1 cellular context compared by ENCODE assay signal in the genomic region with DNA sequence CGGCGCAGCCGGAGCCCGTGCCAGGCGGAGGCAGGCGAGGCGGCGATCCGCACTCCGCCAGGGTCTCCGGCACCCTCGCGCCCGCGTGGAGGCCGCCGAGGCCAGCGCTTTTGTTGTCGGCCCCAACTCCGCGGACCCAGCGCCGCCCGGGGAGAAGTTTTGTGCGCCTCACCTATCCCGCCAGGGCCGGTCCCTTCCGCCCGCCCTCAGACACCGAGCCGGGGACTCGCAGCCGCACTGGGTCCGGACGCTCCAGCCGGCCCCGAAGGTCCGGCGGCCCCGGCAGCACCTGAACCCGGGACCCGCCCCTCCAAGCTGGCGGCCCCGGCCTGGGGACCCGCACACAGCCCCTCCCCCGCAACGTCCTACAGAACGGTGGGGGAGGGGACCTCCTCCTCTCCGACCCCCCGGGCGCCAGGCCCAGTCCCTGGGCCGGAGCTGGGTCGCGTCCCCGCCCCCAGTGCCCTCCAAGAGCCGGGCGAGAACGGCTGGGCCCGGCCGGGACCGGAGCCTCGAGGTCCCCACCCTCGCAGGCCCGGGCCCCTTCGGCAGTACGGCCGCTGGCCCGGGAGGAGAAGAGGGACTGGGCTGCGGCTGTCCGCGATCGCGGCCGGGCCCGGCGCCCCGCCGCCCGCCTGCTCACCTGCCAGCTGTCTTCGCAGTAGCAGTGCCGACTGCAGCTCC.
A peak's percentile ranks its signal among the peaks of the same experiment; 100 is the strongest.
TF ChIP-seq lines count a peak whose summit lies in the region.

No MANE protein-coding gene starts in this region.

TF ChIP-seq in GM12878, 131 proteins besides CTCF, POLR2A, EP300 and RAD21 (continued from another document):
- TF ChIP-seq, protein P1, sequence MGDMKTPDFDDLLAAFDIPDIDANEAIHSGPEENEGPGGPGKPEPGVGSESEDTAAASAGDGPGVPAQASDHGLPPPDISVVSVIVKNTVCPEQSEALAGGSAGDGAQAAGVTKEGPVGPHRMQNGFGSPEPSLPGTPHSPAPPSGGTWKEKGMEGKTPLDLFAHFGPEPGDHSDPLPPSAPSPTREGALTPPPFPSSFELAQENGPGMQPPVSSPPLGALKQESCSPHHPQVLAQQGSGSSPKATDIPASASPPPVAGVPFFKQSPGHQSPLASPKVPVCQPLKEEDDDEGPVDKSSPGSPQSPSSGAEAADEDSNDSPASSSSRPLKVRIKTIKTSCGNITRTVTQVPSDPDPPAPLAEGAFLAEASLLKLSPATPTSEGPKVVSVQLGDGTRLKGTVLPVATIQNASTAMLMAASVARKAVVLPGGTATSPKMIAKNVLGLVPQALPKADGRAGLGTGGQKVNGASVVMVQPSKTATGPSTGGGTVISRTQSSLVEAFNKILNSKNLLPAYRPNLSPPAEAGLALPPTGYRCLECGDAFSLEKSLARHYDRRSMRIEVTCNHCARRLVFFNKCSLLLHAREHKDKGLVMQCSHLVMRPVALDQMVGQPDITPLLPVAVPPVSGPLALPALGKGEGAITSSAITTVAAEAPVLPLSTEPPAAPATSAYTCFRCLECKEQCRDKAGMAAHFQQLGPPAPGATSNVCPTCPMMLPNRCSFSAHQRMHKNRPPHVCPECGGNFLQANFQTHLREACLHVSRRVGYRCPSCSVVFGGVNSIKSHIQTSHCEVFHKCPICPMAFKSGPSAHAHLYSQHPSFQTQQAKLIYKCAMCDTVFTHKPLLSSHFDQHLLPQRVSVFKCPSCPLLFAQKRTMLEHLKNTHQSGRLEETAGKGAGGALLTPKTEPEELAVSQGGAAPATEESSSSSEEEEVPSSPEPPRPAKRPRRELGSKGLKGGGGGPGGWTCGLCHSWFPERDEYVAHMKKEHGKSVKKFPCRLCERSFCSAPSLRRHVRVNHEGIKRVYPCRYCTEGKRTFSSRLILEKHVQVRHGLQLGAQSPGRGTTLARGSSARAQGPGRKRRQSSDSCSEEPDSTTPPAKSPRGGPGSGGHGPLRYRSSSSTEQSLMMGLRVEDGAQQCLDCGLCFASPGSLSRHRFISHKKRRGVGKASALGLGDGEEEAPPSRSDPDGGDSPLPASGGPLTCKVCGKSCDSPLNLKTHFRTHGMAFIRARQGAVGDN (IDR thresholded peaks at IDR 0.05), result no peak
- TF ChIP-seq POLR2AphosphoS2 (IDR thresholded peaks at IDR 0.05; ENCODE audit: low read depth, low read length), result 0 out of 2 replicates have a peak, but pooled peaks have one; percentile 36
- TF ChIP-seq, protein P2, sequence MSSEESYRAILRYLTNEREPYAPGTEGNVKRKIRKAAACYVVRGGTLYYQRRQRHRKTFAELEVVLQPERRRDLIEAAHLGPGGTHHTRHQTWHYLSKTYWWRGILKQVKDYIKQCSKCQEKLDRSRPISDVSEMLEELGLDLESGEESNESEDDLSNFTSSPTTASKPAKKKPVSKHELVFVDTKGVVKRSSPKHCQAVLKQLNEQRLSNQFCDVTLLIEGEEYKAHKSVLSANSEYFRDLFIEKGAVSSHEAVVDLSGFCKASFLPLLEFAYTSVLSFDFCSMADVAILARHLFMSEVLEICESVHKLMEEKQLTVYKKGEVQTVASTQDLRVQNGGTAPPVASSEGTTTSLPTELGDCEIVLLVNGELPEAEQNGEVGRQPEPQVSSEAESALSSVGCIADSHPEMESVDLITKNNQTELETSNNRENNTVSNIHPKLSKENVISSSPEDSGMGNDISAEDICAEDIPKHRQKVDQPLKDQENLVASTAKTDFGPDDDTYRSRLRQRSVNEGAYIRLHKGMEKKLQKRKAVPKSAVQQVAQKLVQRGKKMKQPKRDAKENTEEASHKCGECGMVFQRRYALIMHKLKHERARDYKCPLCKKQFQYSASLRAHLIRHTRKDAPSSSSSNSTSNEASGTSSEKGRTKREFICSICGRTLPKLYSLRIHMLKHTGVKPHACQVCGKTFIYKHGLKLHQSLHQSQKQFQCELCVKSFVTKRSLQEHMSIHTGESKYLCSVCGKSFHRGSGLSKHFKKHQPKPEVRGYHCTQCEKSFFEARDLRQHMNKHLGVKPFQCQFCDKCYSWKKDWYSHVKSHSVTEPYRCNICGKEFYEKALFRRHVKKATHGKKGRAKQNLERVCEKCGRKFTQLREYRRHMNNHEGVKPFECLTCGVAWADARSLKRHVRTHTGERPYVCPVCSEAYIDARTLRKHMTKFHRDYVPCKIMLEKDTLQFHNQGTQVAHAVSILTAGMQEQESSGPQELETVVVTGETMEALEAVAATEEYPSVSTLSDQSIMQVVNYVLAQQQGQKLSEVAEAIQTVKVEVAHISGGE (CRISPR knock-in tag; IDR thresholded peaks at IDR 0.05), result no peak
- no peak for TF ChIP-seq HCFC1 (IDR thresholded peaks at IDR 0.05; ENCODE audit: low read length)
- TF ChIP-seq NR2C1 (IDR thresholded peaks at IDR 0.05), result no peak
- 0 out of 2 replicates have a peak, but pooled peaks have one; percentile 11 for TF ChIP-seq YY1 (IDR thresholded peaks at IDR 0.05; ENCODE audit: low read depth, low read length)
- TF ChIP-seq IKZF2 (IDR thresholded peaks at IDR 0.05), result no peak
- no peak for TF ChIP-seq PAX5 (IDR thresholded peaks at IDR 0.05; ENCODE audit: borderline replicate concordance, low read depth, low read length)
- TF ChIP-seq IKZF1 (conservative IDR thresholded peaks at IDR 0.05), result peak; percentile 52; the same call in 1 of the 2 replicates
- TF ChIP-seq TCF3 (IDR thresholded peaks at IDR 0.05; ENCODE audit: borderline replicate concordance, insufficient read depth, low read depth, low read length), result no peak
- no peak for TF ChIP-seq HDAC6 (IDR thresholded peaks at IDR 0.05; ENCODE audit: unreplicated experiment)
- TF ChIP-seq, protein P3, sequence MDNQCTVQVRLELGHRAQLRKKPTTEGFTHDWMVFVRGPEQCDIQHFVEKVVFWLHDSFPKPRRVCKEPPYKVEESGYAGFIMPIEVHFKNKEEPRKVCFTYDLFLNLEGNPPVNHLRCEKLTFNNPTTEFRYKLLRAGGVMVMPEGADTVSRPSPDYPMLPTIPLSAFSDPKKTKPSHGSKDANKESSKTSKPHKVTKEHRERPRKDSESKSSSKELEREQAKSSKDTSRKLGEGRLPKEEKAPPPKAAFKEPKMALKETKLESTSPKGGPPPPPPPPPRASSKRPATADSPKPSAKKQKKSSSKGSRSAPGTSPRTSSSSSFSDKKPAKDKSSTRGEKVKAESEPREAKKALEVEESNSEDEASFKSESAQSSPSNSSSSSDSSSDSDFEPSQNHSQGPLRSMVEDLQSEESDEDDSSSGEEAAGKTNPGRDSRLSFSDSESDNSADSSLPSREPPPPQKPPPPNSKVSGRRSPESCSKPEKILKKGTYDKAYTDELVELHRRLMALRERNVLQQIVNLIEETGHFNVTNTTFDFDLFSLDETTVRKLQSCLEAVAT (IDR thresholded peaks at IDR 0.05), result no peak
- TF ChIP-seq FOXM1 (IDR thresholded peaks at IDR 0.05; ENCODE audit: low read depth, low read length), result no peak
- peak in 1 of 2 experiments; percentile 14; a peak in 1 of 3 replicates for TF ChIP-seq EGR1 (IDR thresholded peaks at IDR 0.05; ENCODE audit: borderline replicate concordance in 1 of 2, low read depth in 2 of 2, low read length in 2 of 2)
